ENCODE assay signal across 13 cellular contexts in genomic region chr3:138493804-138494606, GRCh38. TPM values are rescaled to one million over a fixed set of nuclear protein-coding genes. Genes with fewer than 3 reads are reported as not detected.
DNase-seq lines count a peak whose midpoint lies in the region; ATAC-seq and TF ChIP-seq lines count a peak whose summit lies in the region.
"Had no signal": no experiment of that assay in that cellular context is flagged by ENCODE, and none has a peak within 500 bp of the region (broad histone marks: within the 10 kb centered on the region; RNA-seq: fewer than 3 reads in every experiment).

No MANE protein-coding gene starts in this region.

- H3K9me3 ChIP-seq in HCT116 (ENCODE audit: control insufficient read depth in 1 of 2, insufficient read depth in 1 of 2, low read depth in 1 of 2, low read length in 2 of 2) (no peaks in the 10 kb centered on the region), SK-N-SH (0 out of 2 replicates have a peak, but pooled peaks cover 3% of the 10 kb centered on the region), heart right ventricle (peaks cover 0 to 15% (median 0%) of the 10 kb centered on the region in 11 donors)

- no peaks in the 10 kb centered on the region for H3K4me1 Mint-ChIP-seq in stimulated activated naive B cell treated with anti-CD40 and anti-IgM and Interleukin-4, amounts not matched to agents 10 μg/mL and 1 μg/mL and 100 μg/mL, for 72 hours
- no peaks in the 10 kb centered on the region for H3K4me1 Mint-ChIP-seq in stimulated activated memory B cell treated with anti-CD40 and anti-IgM and Interleukin-4, amounts not matched to agents 10 μg/mL and 1 μg/mL and 100 μg/mL, for 72 hours

- ATAC-seq in HCT116 (no peak), heart right ventricle (peak in 4 of 8 donors; percentile 75 to 94 (median 92)), GM18868 (IDR thresholded peaks at IDR 0.05; ENCODE audit: unreplicated experiment) (no peak)
- no peak for ATAC-seq in stimulated activated naive B cell treated with anti-CD40 and anti-IgM and Interleukin-4, amounts not matched to agents 10 μg/mL and 1 μg/mL and 100 μg/mL, for 72 hours (replicated peaks)
- no peak for ATAC-seq in stimulated activated memory B cell treated with anti-CD40 and anti-IgM and Interleukin-4, amounts not matched to agents 10 μg/mL and 1 μg/mL and 100 μg/mL, for 72 hours

- BruUV-seq in HCT116 (replicated peaks; lab: Mats Ljungman, UMichigan) = no TSS peak

- peaks cover 6 to 7% of the 10 kb centered on the region in 2 donors for H3K9me3 Mint-ChIP-seq in stimulated activated naive B cell treated with anti-CD40 and anti-IgM and Interleukin-4, amounts not matched to agents 10 μg/mL and 1 μg/mL and 100 μg/mL, for 72 hours
- H3K9me3 Mint-ChIP-seq in stimulated activated memory B cell treated with anti-CD40 and anti-IgM and Interleukin-4, amounts not matched to agents 10 μg/mL and 1 μg/mL and 100 μg/mL, for 72 hours = peaks cover 7% of the 10 kb centered on the region

- intact Hi-C loops in HCT116 (cut with micrococcal nuclease) = no loop called here
- intact Hi-C loops in heart right ventricle (cut with DNase I) = no loop called here

- CTCF ChIA-PET in HCT116 (lab: Charles Lee) (no interaction called here), SK-N-SH (lab: Yijun Ruan, JAX) (no interaction called here)

- POLR2A ChIA-PET in HCT116 (lab: Charles Lee) (no interaction called here), SK-N-SH (lab: Yijun Ruan, JAX) (no interaction called here)

- H2AFZ ChIP-seq in HCT116 (ENCODE audit: low read depth, low read length, poor library complexity, severe bottlenecking) = no peak overlapping the region
- H2AFZ ChIP-seq in SK-N-SH (ENCODE audit: low read depth) = peak overlapping the region; percentile 1; the same call in 1 of the 2 replicates

- H3K27me3 Mint-ChIP-seq in stimulated activated naive B cell treated with anti-CD40 and anti-IgM and Interleukin-4, amounts not matched to agents 10 μg/mL and 1 μg/mL and 100 μg/mL, for 72 hours = no peaks in the 10 kb centered on the region
- H3K27me3 Mint-ChIP-seq in stimulated activated memory B cell treated with anti-CD40 and anti-IgM and Interleukin-4, amounts not matched to agents 10 μg/mL and 1 μg/mL and 100 μg/mL, for 72 hours = no peaks in the 10 kb centered on the region

- H3K4me3 ChIP-seq in HCT116 (replicated peaks in 1 of 2; ENCODE audit: low read depth in 1 of 2, low read length in 2 of 2) = no peak overlapping the region
- H3K4me3 ChIP-seq in SK-N-SH (ENCODE audit: low read depth in 2 of 2, low read length in 1 of 2) = no peak overlapping the region
- no peak overlapping the region for H3K4me3 ChIP-seq in heart right ventricle
- H3K4me3 ChIP-seq: coronary artery, skin epidermis had no signal

- no peak overlapping the region for H3K4me3 Mint-ChIP-seq in stimulated activated naive B cell treated with anti-CD40 and anti-IgM and Interleukin-4, amounts not matched to agents 10 μg/mL and 1 μg/mL and 100 μg/mL, for 72 hours
- no peak overlapping the region for H3K4me3 Mint-ChIP-seq in stimulated activated memory B cell treated with anti-CD40 and anti-IgM and Interleukin-4, amounts not matched to agents 10 μg/mL and 1 μg/mL and 100 μg/mL, for 72 hours

- no peak overlapping the region for H3K27ac Mint-ChIP-seq in stimulated activated naive B cell treated with anti-CD40 and anti-IgM and Interleukin-4, amounts not matched to agents 10 μg/mL and 1 μg/mL and 100 μg/mL, for 72 hours
- H3K27ac Mint-ChIP-seq in stimulated activated memory B cell treated with anti-CD40 and anti-IgM and Interleukin-4, amounts not matched to agents 10 μg/mL and 1 μg/mL and 100 μg/mL, for 72 hours = no peak overlapping the region

- H3K27ac ChIP-seq in HCT116 (ENCODE audit: low read depth, low read length) (no peak overlapping the region), SK-N-SH (ENCODE audit: low read depth in 2 of 2, low read length in 1 of 2) (peak overlapping the region in 1 of 2 experiments; percentile 49; a peak in 2 of 4 replicates), heart right ventricle (peak overlapping the region in 9 of 10 donors; percentile 10 to 77 (median 56))
- H3K27ac ChIP-seq: C4-2B, coronary artery, skin epidermis had no signal

- TF ChIP-seq POLR2A in HCT116 (IDR thresholded peaks at IDR 0.05; ENCODE audit: borderline replicate concordance, extremely low read depth, insufficient read depth, insufficient read length) = no peak

- peak; percentile 78 for DNase-seq in A172 (ENCODE audit: low spot score)
- no peak for DNase-seq in HCT116 (ENCODE audit: low read depth, low spot score)
- DNase-seq in SK-N-SH = no peak
- DNase-seq in heart right ventricle = no peak
- no peak for DNase-seq in stimulated activated naive B cell treated with anti-CD40 and anti-IgM and Interleukin-4, amounts not matched to agents 10 μg/mL and 1 μg/mL and 100 μg/mL, for 72 hours
- no peak for DNase-seq in amygdala (lab: John Stamatoyannopoulos, UW)
- DNase-seq: NCI-H2107; stimulated activated naive CD4-positive, alpha-beta T cell treated with Interleukin-2 at 50 U/mL for 16 hours had no signal

- WGBS in SK-N-SH (ENCODE audit: low lambda C conversion rate) = 52% methylated on average over 3 of the region's 3 CpGs
- WGBS in heart right ventricle, 2 donors = 78 to 81% methylated on average over 3 of the region's 3 CpGs

- H3K9me2 ChIP-seq in HCT116 (ENCODE audit: insufficient read depth) (no peaks in the 10 kb centered on the region), SK-N-SH (0 out of 2 replicates have a peak, but pooled peaks cover 3% of the 10 kb centered on the region)

- TF ChIP-seq CTCF in HCT116 (IDR thresholded peaks at IDR 0.05 in 2 of 3, conservative IDR thresholded peaks at IDR 0.05 in 1 of 3; ENCODE audit: borderline replicate concordance in 1 of 3, insufficient read depth in 1 of 3, low read depth in 2 of 3, low read length in 2 of 3) (no peak), SK-N-SH (IDR thresholded peaks at IDR 0.05) (no peak), heart right ventricle (IDR thresholded peaks at IDR 0.05) (no peak)

- H3K36me3 ChIP-seq in HCT116 (ENCODE audit: control insufficient read depth in 1 of 2, insufficient read depth in 2 of 2, low read length in 2 of 2) = no peaks in the 10 kb centered on the region
- peaks cover 2 to 3% of the 10 kb centered on the region in 2 experiments for H3K36me3 ChIP-seq in SK-N-SH (replicated peaks in 1 of 2; ENCODE audit: control insufficient read depth in 1 of 2, insufficient read depth in 2 of 2, low read length in 1 of 2)
- peaks cover 0 to 6% (median 0%) of the 10 kb centered on the region in 9 donors for H3K36me3 ChIP-seq in heart right ventricle

- RAD21 ChIA-PET in HCT116 (lab: Charles Lee; ENCODE audit: low non-redundant PET in 1 of 2, low total read pairs in 2 of 2, uncharacterized antibody in 2 of 2, unreplicated experiment in 2 of 2) = no interaction called here

- H3K36me3 Mint-ChIP-seq in stimulated activated naive B cell treated with anti-CD40 and anti-IgM and Interleukin-4, amounts not matched to agents 10 μg/mL and 1 μg/mL and 100 μg/mL, for 72 hours = peaks cover 2 to 3% of the 10 kb centered on the region in 2 donors
- H3K36me3 Mint-ChIP-seq in stimulated activated memory B cell treated with anti-CD40 and anti-IgM and Interleukin-4, amounts not matched to agents 10 μg/mL and 1 μg/mL and 100 μg/mL, for 72 hours = peaks cover 24% of the 10 kb centered on the region

- no peaks in the 10 kb centered on the region for H3K4me1 ChIP-seq in HCT116 (ENCODE audit: control insufficient read depth in 1 of 2, insufficient read depth in 2 of 2, low read length in 2 of 2)
- peaks cover 0 to 13% of the 10 kb centered on the region in 2 experiments; a peak in 2 of 4 replicates for H3K4me1 ChIP-seq in SK-N-SH (ENCODE audit: control insufficient read depth in 1 of 2, insufficient read depth in 2 of 2, low read depth in 1 of 2, low read length in 1 of 2)
- peaks cover 0 to 27% (median 4%) of the 10 kb centered on the region in 9 donors for H3K4me1 ChIP-seq in heart right ventricle

- TF ChIP-seq EP300 in SK-N-SH (IDR thresholded peaks at IDR 0.05; ENCODE audit: borderline replicate concordance in 1 of 2, low read depth in 1 of 2, low read length in 1 of 2) = peak in 1 of 2 experiments; percentile 42; a peak in 1 of 4 replicates

- no peaks in the 10 kb centered on the region for H3K27me3 ChIP-seq in HCT116 (ENCODE audit: insufficient read depth, low read length)
- no peaks in the 10 kb centered on the region for H3K27me3 ChIP-seq in SK-N-SH (ENCODE audit: insufficient read depth)
- no peaks in the 10 kb centered on the region for H3K27me3 ChIP-seq in heart right ventricle

- no peak for TF ChIP-seq RAD21 in HCT116 (IDR thresholded peaks at IDR 0.05; ENCODE audit: low read depth)
- TF ChIP-seq RAD21 in SK-N-SH (IDR thresholded peaks at IDR 0.05; ENCODE audit: low read length) = no peak

- H3K9ac ChIP-seq in HCT116 (ENCODE audit: low read length) = no peak overlapping the region
- H3K9ac ChIP-seq in SK-N-SH = no peak overlapping the region

- H3K4me2 ChIP-seq in HCT116 (ENCODE audit: low read length) = no peak overlapping the region
- H3K4me2 ChIP-seq in SK-N-SH = peak overlapping the region; percentile 25; the same call in 1 of the 2 replicates

- no peaks in the 10 kb centered on the region for H3K79me2 ChIP-seq in HCT116 (ENCODE audit: insufficient read depth, low read length)
- H3K79me2 ChIP-seq in SK-N-SH (ENCODE audit: insufficient read depth) = no peaks in the 10 kb centered on the region

- H3F3A ChIP-seq in SK-N-SH (replicated peaks; ENCODE audit: insufficient read depth) = peaks cover 17% of the 10 kb centered on the region

- no peaks in the 10 kb centered on the region; the same call in 1 of the 2 replicates for H4K20me1 ChIP-seq in HCT116 (ENCODE audit: insufficient read depth)
- H4K20me1 ChIP-seq in SK-N-SH (ENCODE audit: insufficient read depth) = no peaks in the 10 kb centered on the region

TF ChIP-seq in HCT116, 20 proteins besides CTCF, POLR2A, EP300 and RAD21 (continues in another document):
- TF ChIP-seq EZH2 (IDR thresholded peaks at IDR 0.05) (no peak), ZFX (IDR thresholded peaks at IDR 0.05) (no peak), EGR1 (IDR thresholded peaks at IDR 0.05; ENCODE audit: low read depth) (no peak), ELF1 (IDR thresholded peaks at IDR 0.05; ENCODE audit: borderline replicate concordance, low read depth) (no peak), FOSL1 (IDR thresholded peaks at IDR 0.05; ENCODE audit: low read depth) (0 out of 2 replicates have a peak, but pooled peaks have one; percentile 17)

TF ChIP-seq in SK-N-SH, 30 proteins besides CTCF, POLR2A, EP300 and RAD21 (continues in another document):
- TF ChIP-seq MAX (IDR thresholded peaks at IDR 0.05; ENCODE audit: low read depth) (peak; percentile 29; the same call in 1 of the 2 replicates), TCF12 (IDR thresholded peaks at IDR 0.05) (peak; percentile 54)

RNA-seq across cellular contexts. Expression of gene ESYT3, which starts 59.6 kb away (rescaled TPM):
- total RNA-seq in A172 (2014; rRNA removed; shearing (Covaris generic)) = 0.16 and 0.46 TPM in 2 replicates
- total RNA-seq in HCT116 (2021; ENCODE audit: unreplicated experiment) (0.05 TPM), heart right ventricle (1 to 10 TPM in 8 of 10 donors, under 1 TPM in 2; 0.82 to 2.4 (median 1.2) TPM)
- polyA plus RNA-seq in HCT116 (2012) = 0.12 and 0.26 TPM in 2 replicates
- polyA plus RNA-seq in SK-N-SH (2012; rRNA removed) (0.24 and 0.33 TPM in 2 replicates), heart right ventricle (under 1 TPM; 0.26 to 0.80 TPM)
- 0.12 and 0.20 TPM in 2 replicates for polyA plus RNA-seq in SK-N-SH (2012; cell fraction: cytosol; rRNA removed)
- polyA plus RNA-seq in SK-N-SH (2012; cell fraction: nucleus; rRNA removed) = 1.3 and 1.7 TPM in 2 replicates
